In the genomic region with DNA sequence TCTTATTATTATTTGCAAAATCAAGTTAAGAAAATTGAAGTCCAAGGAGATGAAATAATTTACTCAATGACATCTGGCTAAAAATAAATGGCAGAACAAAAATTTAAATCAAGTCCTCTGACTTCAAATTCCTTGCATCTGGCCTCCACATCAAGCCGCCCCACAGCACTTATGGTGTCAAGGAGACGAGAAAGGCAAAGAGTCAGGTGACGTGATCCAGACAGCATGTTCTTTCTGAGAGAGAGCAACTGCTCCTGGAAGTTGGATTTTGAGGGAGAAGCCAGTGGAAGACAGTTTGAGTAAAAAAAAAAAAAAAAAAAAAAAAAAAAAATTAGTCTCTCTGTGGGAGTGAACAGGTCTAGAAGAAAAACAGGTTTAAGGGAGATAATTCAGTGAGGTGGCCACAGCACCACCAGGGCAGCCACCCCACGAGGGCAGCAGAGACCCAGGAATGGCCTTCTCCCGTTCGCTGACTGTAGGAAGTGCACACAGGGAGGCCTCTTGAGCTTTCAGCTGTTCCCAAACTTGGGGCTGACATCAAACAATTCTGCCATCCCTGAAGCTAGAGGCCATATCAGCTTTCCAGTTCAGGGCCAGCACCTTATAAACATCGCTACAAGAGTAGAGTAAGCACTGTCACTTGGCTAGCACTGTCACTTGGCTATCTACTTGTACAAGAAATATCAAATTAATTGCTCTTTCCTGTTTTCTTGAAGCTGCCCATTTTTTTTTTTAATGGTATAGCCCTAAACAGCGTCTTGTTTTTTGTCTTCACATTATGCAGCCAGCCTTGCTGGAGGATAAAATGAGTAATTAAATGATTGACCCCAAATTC, we compare ENCODE assay signal across 8 cellular contexts. TPM values are rescaled to one million over a fixed set of nuclear protein-coding genes. Genes with fewer than 3 reads are reported as not detected.
DNase-seq lines count a peak whose midpoint lies in the region; ATAC-seq, FAIRE-seq and TF ChIP-seq lines count a peak whose summit lies in the region.

No MANE protein-coding gene starts in this region.

- no peak for TF ChIP-seq EP300 in transverse colon (IDR thresholded peaks at IDR 0.05; ENCODE audit: low read depth)

- no peaks in the 10 kb centered on the region for H3K79me2 ChIP-seq in DND-41 (ENCODE audit: insufficient read depth, low read length)
- H3K79me2 ChIP-seq in PC-9 (ENCODE audit: low read depth): no peaks in the 10 kb centered on the region

- FAIRE-seq in HTR-8/SVneo (lab: Jason Lieb, UNC): no peak

- no peaks in the 10 kb centered on the region for H4K20me1 ChIP-seq in DND-41 (ENCODE audit: insufficient read depth, low read length)
- H4K20me1 ChIP-seq in PC-9 (ENCODE audit: insufficient read depth): no peaks in the 10 kb centered on the region

- H3K27ac ChIP-seq in DND-41 (ENCODE audit: low read length): no peak overlapping the region
- H3K27ac ChIP-seq in PC-9: no peak overlapping the region
- no peak overlapping the region for H3K27ac ChIP-seq in foreskin keratinocyte
- H3K27ac ChIP-seq in neuronal stem cell (replicated peaks; ENCODE audit: low read length): no peak overlapping the region
- H3K27ac ChIP-seq in transverse colon: peak overlapping the region in 2 of 4 donors; percentile 19 to 33

- BruUV-seq in PC-9 (replicated peaks; lab: Mats Ljungman, UMichigan): no TSS peak

- ATAC-seq in DND-41 (ENCODE audit: insufficient read depth, low read depth): peak; percentile 37; the same call in 1 of the 3 replicates
- ATAC-seq in foreskin keratinocyte: peak; percentile 91
- ATAC-seq in HG03457 (IDR thresholded peaks at IDR 0.05; ENCODE audit: unreplicated experiment): no peak

- H4K91ac ChIP-seq in neuronal stem cell (ENCODE audit: low read depth, low read length, poor library complexity): no peak overlapping the region

- H2BK12ac ChIP-seq in neuronal stem cell (ENCODE audit: low read length): no peak overlapping the region

- H2AK5ac ChIP-seq in neuronal stem cell (ENCODE audit: low read depth, low read length): no peak overlapping the region

- H2BK15ac ChIP-seq in neuronal stem cell (ENCODE audit: low read length): no peak overlapping the region

- no peak overlapping the region for H2BK5ac ChIP-seq in neuronal stem cell (ENCODE audit: low read length)

- H3K4me2 ChIP-seq in DND-41 (ENCODE audit: insufficient read depth, low read length) (no peak overlapping the region), PC-9 (no peak overlapping the region), neuronal stem cell (ENCODE audit: insufficient read depth, low read length, poor library complexity, severe bottlenecking) (no peak overlapping the region)

- WGBS in neuronal stem cell (ENCODE audit: extremely low coverage in 2 of 2, insufficient read length in 2 of 2, insufficient replicate concordance in 1 of 2), 2 donors: no CpG with 5 or more reads among the region's 8 CpGs
- WGBS in transverse colon (ENCODE audit: low coverage in 1 of 2), 2 donors: 45 to 57% methylated on average over 4 to 8 of the region's 8 CpGs

- H3K23ac ChIP-seq in neuronal stem cell (ENCODE audit: low read depth, low read length, poor library complexity): no peak overlapping the region

- no peak overlapping the region for H3K9ac ChIP-seq in DND-41 (ENCODE audit: low read depth, low read length)
- no peak overlapping the region for H3K9ac ChIP-seq in neuronal stem cell (ENCODE audit: low read depth, low read length, poor library complexity)

- no peaks in the 10 kb centered on the region for H3F3A ChIP-seq in PC-9 (ENCODE audit: insufficient read depth, low read depth)

- in situ Hi-C loops in transverse colon (cut with MboI; ENCODE audit: low pct_ligation_motif_present in 1 of 4, low pct_unique_long_range_greater_than_20kb in 1 of 4, low sequenced_read_pairs in 3 of 4): loop anchor here (10.0 to 25.0 kb wide), 4 partner anchors 256 to 881 kb away; partner anchors contain the start of genes DDX20 (in 1 of the 4) and INKA2 (in 1 of the 4)

- POLR2A ChIA-PET in PC-9 (lab: Charles Lee; ENCODE audit: unreplicated experiment): no interaction called here

- TF ChIP-seq POLR2A in transverse colon (IDR thresholded peaks at IDR 0.05): no peak

- no peak overlapping the region for H3K14ac ChIP-seq in neuronal stem cell (ENCODE audit: low read length)

- no peak overlapping the region for H3K4ac ChIP-seq in neuronal stem cell (ENCODE audit: low read length)

- no peaks in the 10 kb centered on the region for H3K36me3 ChIP-seq in DND-41 (ENCODE audit: insufficient read depth, low read length)
- H3K36me3 ChIP-seq in PC-9 (ENCODE audit: low read depth): no peaks in the 10 kb centered on the region
- no peaks in the 10 kb centered on the region for H3K36me3 ChIP-seq in neuronal stem cell (replicated peaks in 1 of 2; ENCODE audit: control insufficient read depth in 2 of 2, insufficient read depth in 2 of 2, low read length in 2 of 2)
- no peaks in the 10 kb centered on the region for H3K36me3 ChIP-seq in transverse colon

- no peaks in the 10 kb centered on the region for H3K9me3 ChIP-seq in DND-41 (ENCODE audit: insufficient read depth, low read length, severe bottlenecking)
- no peaks in the 10 kb centered on the region for H3K9me3 ChIP-seq in PC-9 (ENCODE audit: insufficient read depth, low read depth)
- H3K9me3 ChIP-seq in neuronal stem cell (replicated peaks in 1 of 2; ENCODE audit: control insufficient read depth in 2 of 2, insufficient read depth in 1 of 2, low read depth in 1 of 2, low read length in 2 of 2): no peaks in the 10 kb centered on the region
- no peaks in the 10 kb centered on the region for H3K9me3 ChIP-seq in transverse colon

- peaks cover 17% of the 10 kb centered on the region for H3K4me1 ChIP-seq in DND-41 (ENCODE audit: insufficient read depth, low read length)
- H3K4me1 ChIP-seq in PC-9 (replicated peaks; ENCODE audit: insufficient read depth): peaks cover 7% of the 10 kb centered on the region; the same call in 1 of the 2 replicates
- no peaks in the 10 kb centered on the region for H3K4me1 ChIP-seq in foreskin keratinocyte
- H3K4me1 ChIP-seq in neuronal stem cell (ENCODE audit: control insufficient read depth in 2 of 2, insufficient read depth in 1 of 2, low read depth in 1 of 2, low read length in 2 of 2): no peaks in the 10 kb centered on the region
- peaks cover 0 to 11% (median 2%) of the 10 kb centered on the region in 4 donors for H3K4me1 ChIP-seq in transverse colon

- H3K9me2 ChIP-seq in PC-9 (ENCODE audit: insufficient read depth): no peaks in the 10 kb centered on the region

- H2BK120ac ChIP-seq in neuronal stem cell (ENCODE audit: low read depth, low read length): no peak overlapping the region

- TF ChIP-seq CTCF in DND-41 (IDR thresholded peaks at IDR 0.05; ENCODE audit: borderline replicate concordance, extremely low read depth, low read length, poor library complexity, severe bottlenecking) (peak; percentile 59), PC-9 (conservative IDR thresholded peaks at IDR 0.05) (peak; percentile 86), foreskin keratinocyte (conservative IDR thresholded peaks at IDR 0.05) (peak; percentile 79), transverse colon (IDR thresholded peaks at IDR 0.05) (peak; percentile 63 to 85 (median 68))

- intact Hi-C loops in PC-9 (cut with micrococcal nuclease; ENCODE audit: unreplicated experiment) (loop anchor here (1.0 to 10.0 kb wide), 5 partner anchors 175 to 883 kb away; partner anchors contain the start of gene DDX20), transverse colon (cut with DNase I; ENCODE audit: low total_unique reads) (loop anchor here (5.0 kb wide), 1 partner anchor 286 kb away; no protein-coding TSS in a partner anchor)

- no peak overlapping the region for H4K8ac ChIP-seq in neuronal stem cell (ENCODE audit: low read depth, low read length)

- no peak overlapping the region for H3K18ac ChIP-seq in neuronal stem cell (ENCODE audit: low read length)

- no peaks in the 10 kb centered on the region for H3K27me3 ChIP-seq in DND-41 (ENCODE audit: insufficient read depth, low read length, poor library complexity)
- H3K27me3 ChIP-seq in PC-9 (ENCODE audit: insufficient read depth, low read depth): no peaks in the 10 kb centered on the region
- H3K27me3 ChIP-seq in foreskin keratinocyte: peaks cover 14% of the 10 kb centered on the region
- H3K27me3 ChIP-seq in neuronal stem cell (ENCODE audit: control insufficient read depth in 3 of 3, insufficient read depth in 3 of 3, low read depth in 1 of 3, low read length in 3 of 3): peaks cover 0 to 8% (median 0%) of the 10 kb centered on the region in 3 experiments
- H3K27me3 ChIP-seq in transverse colon: no peaks in the 10 kb centered on the region

- peak; percentile 54 for DNase-seq in DND-41
- peak; percentile 56 for DNase-seq in HTR-8/SVneo (ENCODE audit: insufficient read length, low spot score)
- peak; percentile 80 to 81 for DNase-seq in PC-9
- peak; percentile 37 for DNase-seq in activated T-helper 9 cell treated with anti-CD3 and anti-CD28 coated beads, Interleukin-2, amount 50 U/mL, for 16 hours (ENCODE audit: low read depth)
- DNase-seq in foreskin keratinocyte: peak; percentile 9 to 53
- peak; percentile 51 for DNase-seq in neuronal stem cell (ENCODE audit: low spot score)
- peak; percentile 79 for DNase-seq in transverse colon

- CTCF ChIA-PET in PC-9 (lab: Charles Lee): interaction anchor here (0.5 to 1.6 kb wide), 11 partner anchors 26 to 1030 kb away, joined by 3 to 13 read pairs (median 6); no protein-coding TSS in a partner anchor

- no peaks in the 10 kb centered on the region for H3K79me1 ChIP-seq in neuronal stem cell (ENCODE audit: low read depth, low read length)

- H2AFZ ChIP-seq in DND-41 (ENCODE audit: low read depth, low read length) (no peak overlapping the region), PC-9 (no peak overlapping the region), neuronal stem cell (ENCODE audit: low read length) (peak overlapping the region; percentile 21)

- no peak overlapping the region for H3K4me3 ChIP-seq in DND-41 (ENCODE audit: low read depth in 1 of 2, low read length in 2 of 2)
- no peak overlapping the region for H3K4me3 ChIP-seq in PC-9
- no peak overlapping the region for H3K4me3 ChIP-seq in neuronal stem cell (ENCODE audit: low read length in 2 of 2)
- H3K4me3 ChIP-seq in transverse colon: no peak overlapping the region

RNA-seq across cellular contexts. Expression of gene C1orf162, which starts 7.8 kb away (rescaled TPM):
- 0.20 and 0.53 TPM in 2 replicates for total RNA-seq in PC-9 (2021)
- 0.11 and 0.24 TPM in 2 replicates for total RNA-seq in foreskin keratinocyte
- polyA plus RNA-seq in foreskin keratinocyte: 0.13 and 0.25 TPM in 2 replicates
- 0.74 TPM for polyA plus RNA-seq in neuronal stem cell (2013, experiment 1 of 2)
- polyA plus RNA-seq in neuronal stem cell (2013, experiment 2 of 2): 1.00 TPM
- 10 to 100 TPM in 2 of 4 donors, 1 to 10 TPM in 1, not detected in 1; 9.1 to 13.1 (median 12.9) TPM for total RNA-seq in transverse colon

RNA-seq across cellular contexts. Expression of gene ADORA3, which starts 21.8 kb away (rescaled TPM):
- not detected in 2 replicates for total RNA-seq in PC-9 (2021)
- not detected in 2 replicates for total RNA-seq in foreskin keratinocyte
- polyA plus RNA-seq in foreskin keratinocyte: not detected in 2 replicates
- polyA plus RNA-seq in neuronal stem cell (2013, experiment 1 of 2): not detected
- polyA plus RNA-seq in neuronal stem cell (2013, experiment 2 of 2): not detected
- 1 to 10 TPM in 2 of 4 donors, not detected in 2; 2.9 to 5.7 TPM for total RNA-seq in transverse colon

RNA-seq across cellular contexts. Expression of gene TMIGD3, which starts 21.8 kb away (rescaled TPM):
- total RNA-seq in PC-9 (2021) (not detected in 2 replicates), foreskin keratinocyte (not detected in 2 replicates), transverse colon (under 1 TPM in 2 of 4 donors, not detected in 2; 0.27 to 0.95 TPM)
- polyA plus RNA-seq in foreskin keratinocyte: not detected in 2 replicates
- polyA plus RNA-seq in neuronal stem cell (2013, experiment 1 of 2): not detected
- not detected for polyA plus RNA-seq in neuronal stem cell (2013, experiment 2 of 2)

RNA-seq across cellular contexts. Expression of gene ATP5PB, which starts 32.3 kb away (rescaled TPM):
- total RNA-seq in PC-9 (2021) (183 and 212 TPM in 2 replicates), foreskin keratinocyte (386 and 391 TPM in 2 replicates), transverse colon (100 to 1,000 TPM in 2 of 4 donors, 10 to 100 TPM in 2; 60.3 to 334 (median 211) TPM)
- 322 and 382 TPM in 2 replicates for polyA plus RNA-seq in foreskin keratinocyte
- polyA plus RNA-seq in neuronal stem cell (2013, experiment 1 of 2): 235 TPM
- polyA plus RNA-seq in neuronal stem cell (2013, experiment 2 of 2): 233 TPM

RNA-seq across cellular contexts. Expression of gene WDR77, which starts 32.5 kb away (rescaled TPM):
- total RNA-seq in PC-9 (2021): 20.6 and 23.7 TPM in 2 replicates
- total RNA-seq in foreskin keratinocyte: 66.6 and 74.0 TPM in 2 replicates
- polyA plus RNA-seq in foreskin keratinocyte: 63.6 and 80.5 TPM in 2 replicates
- polyA plus RNA-seq in neuronal stem cell (2013, experiment 1 of 2): 20.2 TPM
- polyA plus RNA-seq in neuronal stem cell (2013, experiment 2 of 2): 20.5 TPM
- 10 to 100 TPM; 10.7 to 46.0 (median 21.8) TPM for total RNA-seq in transverse colon
